19 cellular contexts compared by ENCODE assay signal in genomic region chr7:151117041-151117440, GRCh38. TPM values are rescaled to one million over a fixed set of nuclear protein-coding genes. Genes with fewer than 3 reads are reported as not detected.
DNase-seq lines count a peak whose midpoint lies in the region; ATAC-seq and TF ChIP-seq lines count a peak whose summit lies in the region.
"Had no signal": no experiment of that assay in that cellular context is flagged by ENCODE, and none has a peak within 500 bp of the region (broad histone marks: within the 10 kb centered on the region; RNA-seq: fewer than 3 reads in every experiment).

No MANE protein-coding gene starts in this region.

- peaks cover 0 to 2% of the 10 kb centered on the region in 2 donors for H3K9me3 ChIP-seq in esophagus (ENCODE audit: control insufficient read depth in 2 of 2, insufficient read depth in 1 of 2, low read depth in 1 of 2, low read length in 1 of 2)
- no peaks in the 10 kb centered on the region for H3K9me3 ChIP-seq in upper lobe of left lung
- H3K9me3 ChIP-seq: gastroesophageal sphincter, stomach had no signal

- H3K36me3 ChIP-seq in esophagus (ENCODE audit: control insufficient read depth in 2 of 2, insufficient read depth in 2 of 2, low read length in 1 of 2): peaks cover 15 to 54% of the 10 kb centered on the region in 2 donors
- H3K36me3 ChIP-seq in upper lobe of left lung: peaks cover 16 to 58% (median 47%) of the 10 kb centered on the region in 4 donors

- H3K4me3 ChIP-seq in esophagus (ENCODE audit: low read depth in 1 of 2, low read length in 2 of 2) (peak overlapping the region; percentile 48 to 49), upper lobe of left lung (peak overlapping the region in 3 of 4 donors; percentile 42 to 55 (median 54)), dorsolateral prefrontal cortex (no peak overlapping the region)
- H3K4me3 ChIP-seq: gastroesophageal sphincter, stomach had no signal

- peaks cover 0 to 10% of the 10 kb centered on the region in 2 donors for H3K4me1 ChIP-seq in esophagus (ENCODE audit: control insufficient read depth in 2 of 2, insufficient read depth in 2 of 2, low read length in 1 of 2)
- H3K4me1 ChIP-seq in upper lobe of left lung: peaks cover 16 to 41% (median 22%) of the 10 kb centered on the region in 4 donors

- no peaks in the 10 kb centered on the region for H3K27me3 ChIP-seq in esophagus (ENCODE audit: control insufficient read depth in 1 of 2, insufficient read depth in 2 of 2, low read length in 2 of 2)
- H3K27me3 ChIP-seq in upper lobe of left lung: no peaks in the 10 kb centered on the region
- no peaks in the 10 kb centered on the region for H3K27me3 ChIP-seq in dorsolateral prefrontal cortex
- H3K27me3 ChIP-seq: gastroesophageal sphincter, stomach had no signal

- H3K4me1 Mint-ChIP-seq in activated naive CD4-positive, alpha-beta T cell treated with anti-CD3 and anti-CD28 coated beads, Interleukin-2, amount 10 ng/mL, durations not matched to agents 7 days and 5 days: peaks cover 21% of the 10 kb centered on the region
- H3K4me1 Mint-ChIP-seq in WTC11: peaks cover 19% of the 10 kb centered on the region
- H3K4me1 Mint-ChIP-seq in stimulated activated naive B cell treated with anti-CD40 and anti-IgM and Interleukin-4, amounts not matched to agents 10 μg/mL and 1 μg/mL and 100 μg/mL, for 72 hours: peaks cover 0 to 2% of the 10 kb centered on the region in 2 donors

- H3K27me3 Mint-ChIP-seq in activated naive CD4-positive, alpha-beta T cell treated with anti-CD3 and anti-CD28 coated beads, Interleukin-2, amount 10 ng/mL, durations not matched to agents 7 days and 5 days: peaks cover 49% of the 10 kb centered on the region
- H3K27me3 Mint-ChIP-seq in WTC11 (ENCODE audit: low read depth): peaks cover 9% of the 10 kb centered on the region
- H3K27me3 Mint-ChIP-seq in stimulated activated naive B cell treated with anti-CD40 and anti-IgM and Interleukin-4, amounts not matched to agents 10 μg/mL and 1 μg/mL and 100 μg/mL, for 72 hours: peaks cover 30 to 39% of the 10 kb centered on the region in 2 donors

- 66 to 77% methylated on average over 12 of the region's 12 CpGs for WGBS in esophagus, 2 donors
- WGBS in upper lobe of left lung, 2 donors: 82 to 91% methylated on average over 12 of the region's 12 CpGs

- peak overlapping the region; percentile 81 for H3K27ac Mint-ChIP-seq in activated naive CD4-positive, alpha-beta T cell treated with anti-CD3 and anti-CD28 coated beads, Interleukin-2, amount 10 ng/mL, durations not matched to agents 7 days and 5 days
- peak overlapping the region; percentile 27; the same call in 1 of the 2 replicates for H3K27ac Mint-ChIP-seq in WTC11
- H3K27ac Mint-ChIP-seq in stimulated activated naive B cell treated with anti-CD40 and anti-IgM and Interleukin-4, amounts not matched to agents 10 μg/mL and 1 μg/mL and 100 μg/mL, for 72 hours: no peak overlapping the region
- H3K27ac Mint-ChIP-seq: T-helper 1 cell treated with Interleukin-12 subunit alpha and Interleukin-12 subunit beta and Interleukin-4 antibody, amounts not matched to agents 30 μg/mL and 1 μg/mL, for 36 hours had no signal

- TF ChIP-seq CTCF in WTC11 (IDR thresholded peaks at IDR 0.05) (no peak), upper lobe of left lung (IDR thresholded peaks at IDR 0.05) (no peak), dorsolateral prefrontal cortex (IDR thresholded peaks at IDR 0.05 in 54 of 56, conservative IDR thresholded peaks at IDR 0.05 in 2 of 56; ENCODE audit: low read depth in 1 of 56, partially characterized antibody in 56 of 56) (no peak)

- TF ChIP-seq EP300 in upper lobe of left lung (IDR thresholded peaks at IDR 0.05): no peak

- intact Hi-C loops in dorsolateral prefrontal cortex (cut with DNase I): loop anchor here in 1 of 2 donors (10.0 kb wide), 1 partner anchor 222 kb away; no protein-coding TSS in a partner anchor

- POLR2A ChIA-PET in WTC11 (lab: Charles Lee): no interaction called here

- ATAC-seq in WTC11 (no peak), upper lobe of left lung (ENCODE audit: low FRiP score in 2 of 2) (no peak)
- ATAC-seq in stimulated activated naive B cell treated with anti-CD40 and anti-IgM and Interleukin-4, amounts not matched to agents 10 μg/mL and 1 μg/mL and 100 μg/mL, for 72 hours (replicated peaks): no peak
- ATAC-seq: gastroesophageal sphincter, left ventricle myocardium superior had no signal

- H3K9me3 Mint-ChIP-seq in activated naive CD4-positive, alpha-beta T cell treated with anti-CD3 and anti-CD28 coated beads, Interleukin-2, amount 10 ng/mL, durations not matched to agents 7 days and 5 days: no peaks in the 10 kb centered on the region
- no peaks in the 10 kb centered on the region for H3K9me3 Mint-ChIP-seq in WTC11
- no peaks in the 10 kb centered on the region for H3K9me3 Mint-ChIP-seq in stimulated activated naive B cell treated with anti-CD40 and anti-IgM and Interleukin-4, amounts not matched to agents 10 μg/mL and 1 μg/mL and 100 μg/mL, for 72 hours
- H3K9me3 Mint-ChIP-seq: naive B cell; T-helper 1 cell treated with Interleukin-12 subunit alpha and Interleukin-12 subunit beta and Interleukin-4 antibody, amounts not matched to agents 30 μg/mL and 1 μg/mL, for 36 hours had no signal

- DNase-seq in activated naive CD4-positive, alpha-beta T cell treated with anti-CD3 and anti-CD28 coated beads, Interleukin-2, amount 10 ng/mL, durations not matched to agents 7 days and 5 days: no peak
- DNase-seq in activated naive CD4-positive, alpha-beta T cell (lab: John Stamatoyannopoulos, UW): no peak
- DNase-seq in WTC11 (ENCODE audit: low spot score) (no peak), upper lobe of left lung (no peak), dorsolateral prefrontal cortex (no peak), NCI-H1930 (lab: John Stamatoyannopoulos, UW) (no peak)
- DNase-seq in stimulated activated naive B cell treated with anti-CD40 and anti-IgM and Interleukin-4, amounts not matched to agents 10 μg/mL and 1 μg/mL and 100 μg/mL, for 72 hours: no peak
- DNase-seq: ACHN; anterior cingulate cortex; KG1; left ventricle myocardium superior; naive B cell; NCI-H1105 treated with DMSO at 0.1 percent for 48 hours; stimulated activated CD4-positive, alpha-beta T cell treated with anti-CD3 and anti-CD28 coated beads, Interleukin-12 subunit alpha, Interleukin-12 subunit beta, amount 100 ng/mL, for 4 hours; stomach had no signal

- TF ChIP-seq POLR2A in upper lobe of left lung (IDR thresholded peaks at IDR 0.05): no peak

- no peaks in the 10 kb centered on the region for H3K36me3 Mint-ChIP-seq in activated naive CD4-positive, alpha-beta T cell treated with anti-CD3 and anti-CD28 coated beads, Interleukin-2, amount 10 ng/mL, durations not matched to agents 7 days and 5 days
- H3K36me3 Mint-ChIP-seq in WTC11: peaks cover 28% of the 10 kb centered on the region
- peaks cover 5% of the 10 kb centered on the region in 2 donors for H3K36me3 Mint-ChIP-seq in stimulated activated naive B cell treated with anti-CD40 and anti-IgM and Interleukin-4, amounts not matched to agents 10 μg/mL and 1 μg/mL and 100 μg/mL, for 72 hours
- H3K36me3 Mint-ChIP-seq: naive B cell had no signal

- CTCF ChIA-PET in activated naive CD4-positive, alpha-beta T cell treated with anti-CD3 and anti-CD28 coated beads, Interleukin-2, amount 10 ng/mL, durations not matched to agents 7 days and 5 days (lab: Charles Lee): interaction anchor here (1.0 to 1.4 kb wide), 2 partner anchors 49 to 99 kb away, joined by 3 read pairs; no protein-coding TSS in a partner anchor
- CTCF ChIA-PET in WTC11 (lab: Charles Lee): interaction anchor here (9.9 kb wide), 1 partner anchor 25 kb away, joined by 118 read pairs; no protein-coding TSS in a partner anchor

- H3K27ac ChIP-seq in esophagus (ENCODE audit: low read depth in 2 of 2, low read length in 1 of 2): peak overlapping the region; percentile 89 to 96
- H3K27ac ChIP-seq in upper lobe of left lung: peak overlapping the region in 3 of 4 donors; percentile 23 to 79 (median 74)
- peak overlapping the region in 1 of 59 donors; percentile 87 for H3K27ac ChIP-seq in dorsolateral prefrontal cortex
- H3K27ac ChIP-seq: gastroesophageal sphincter had no signal

- peak overlapping the region; percentile 70 for H3K4me3 Mint-ChIP-seq in activated naive CD4-positive, alpha-beta T cell treated with anti-CD3 and anti-CD28 coated beads, Interleukin-2, amount 10 ng/mL, durations not matched to agents 7 days and 5 days
- H3K4me3 Mint-ChIP-seq in WTC11: no peak overlapping the region
- H3K4me3 Mint-ChIP-seq in stimulated activated naive B cell treated with anti-CD40 and anti-IgM and Interleukin-4, amounts not matched to agents 10 μg/mL and 1 μg/mL and 100 μg/mL, for 72 hours: no peak overlapping the region
- H3K4me3 Mint-ChIP-seq: T-helper 1 cell treated with Interleukin-12 subunit alpha and Interleukin-12 subunit beta and Interleukin-4 antibody, amounts not matched to agents 30 μg/mL and 1 μg/mL, for 36 hours had no signal

TF ChIP-seq in WTC11, 78 proteins besides CTCF, POLR2A, EP300 and RAD21 (continues in another document):
- TF ChIP-seq MYBL2 (CRISPR knock-in tag; IDR thresholded peaks at IDR 0.05) (no peak), RELA (CRISPR knock-in tag; IDR thresholded peaks at IDR 0.05; ENCODE audit: borderline replicate concordance) (no peak)

RNA-seq across cellular contexts. Expression of gene AGAP3, which starts 30.8 kb away (rescaled TPM):
- total RNA-seq in WTC11 (2021) (107 to 163 TPM (median 113 TPM) in 3 replicates), upper lobe of left lung (100 to 1,000 TPM; 122 to 350 (median 182) TPM), dorsolateral prefrontal cortex (100 to 1,000 TPM; 309 to 533 (median 426) TPM)
- polyA plus RNA-seq in esophagus: 10 to 100 TPM; 60.8 to 98.8 TPM

RNA-seq across cellular contexts. Expression of gene TMUB1, which starts 33.7 kb away (rescaled TPM):
- total RNA-seq in WTC11 (2021) (61.3 to 72.8 TPM (median 62.5 TPM) in 3 replicates), upper lobe of left lung (10 to 100 TPM; 35.3 to 72.9 (median 51.6) TPM), dorsolateral prefrontal cortex (10 to 100 TPM; 17.3 to 45.4 (median 25.2) TPM)
- 10 to 100 TPM; 33.4 to 64.2 TPM for polyA plus RNA-seq in esophagus

RNA-seq across cellular contexts. Expression of gene FASTK, which starts 36.4 kb away (rescaled TPM):
- total RNA-seq in WTC11 (2021) (62.1 to 70.2 TPM (median 67.7 TPM) in 3 replicates), upper lobe of left lung (100 to 1,000 TPM in 1 of 6 donors, 10 to 100 TPM in 5; 54.3 to 136 (median 78.0) TPM), dorsolateral prefrontal cortex (100 to 1,000 TPM in 1 of 120 experiments, 10 to 100 TPM in 119; 53.2 to 105 (median 70.3) TPM)
- 100 to 1,000 TPM in 1 of 2 donors, 10 to 100 TPM in 1; 80.0 to 144 TPM for polyA plus RNA-seq in esophagus

RNA-seq across cellular contexts. Expression of gene GBX1, which starts 50.5 kb away (rescaled TPM):
- total RNA-seq in WTC11 (2021): 0.27 to 0.55 TPM in 2 of 3 replicates, not detected in the other
- polyA plus RNA-seq in esophagus: not detected
- not detected for total RNA-seq in upper lobe of left lung
- under 1 TPM in 2 of 120 experiments, not detected in 118; 0.44 to 0.46 TPM for total RNA-seq in dorsolateral prefrontal cortex
- total RNA-seq: gastroesophageal sphincter, pulmonary artery endothelial cell, stomach had no signal
- polyA plus RNA-seq: stomach had no signal

RNA-seq across cellular contexts. Expression of gene SLC4A2, which starts 57.7 kb away (rescaled TPM):
- total RNA-seq in WTC11 (2021): 131 to 164 TPM (median 131 TPM) in 3 replicates
- 10 to 100 TPM; 35.7 to 45.5 TPM for polyA plus RNA-seq in esophagus
- total RNA-seq in upper lobe of left lung: 100 to 1,000 TPM in 5 of 6 donors, 10 to 100 TPM in 1; 88.4 to 312 (median 188) TPM
- 100 to 1,000 TPM in 1 of 120 experiments, 10 to 100 TPM in 119; 15.3 to 100 (median 42.1) TPM for total RNA-seq in dorsolateral prefrontal cortex

Comparison
In these comparisons a context has a peak if more than half of its experiments do, and no peak if none do; other contexts are left out.
1. H3K4me3 ChIP-seq: peak in esophagus (2 of 2) and upper lobe of left lung (3 of 4); none in dorsolateral prefrontal cortex (0 of 59).